ENCODE assay signal across 11 cellular contexts in genomic region chr21:14542638-14543037, GRCh38. TPM values are rescaled to one million over a fixed set of nuclear protein-coding genes. Genes with fewer than 3 reads are reported as not detected.
DNase-seq lines count a peak whose midpoint lies in the region; ATAC-seq lines count a peak whose summit lies in the region.
"Had no signal": no experiment of that assay in that cellular context is flagged by ENCODE, and none has a peak within 500 bp of the region (broad histone marks: within the 10 kb centered on the region; RNA-seq: fewer than 3 reads in every experiment).

No MANE protein-coding gene starts in this region.

- no peaks in the 10 kb centered on the region for H3K27me3 ChIP-seq in CD8-positive, alpha-beta memory T cell (ENCODE audit: insufficient read depth, low read length, poor library complexity, severe bottlenecking)

- in situ Hi-C loops in ACHN (cut with HindIII; ENCODE audit: low pct_ligation_motif_present, low pct_unique_long_range_greater_than_20kb, low sequenced_read_pairs), result no loop called here

- H3K36me3 ChIP-seq in CD8-positive, alpha-beta memory T cell (ENCODE audit: insufficient read depth, low read length), result no peaks in the 10 kb centered on the region
- H3K36me3 ChIP-seq in KOPT-K1 (ENCODE audit: insufficient read depth, low read length), result no peaks in the 10 kb centered on the region

- no peaks in the 10 kb centered on the region for H3K9me3 ChIP-seq in CD8-positive, alpha-beta memory T cell (ENCODE audit: low read length)
- no peaks in the 10 kb centered on the region for H3K9me3 ChIP-seq in KOPT-K1 (ENCODE audit: insufficient read depth, low read length, poor library complexity, severe bottlenecking)

- DNase-seq in CD8-positive, alpha-beta memory T cell, result no peak
- DNase-seq in activated naive CD8-positive, alpha-beta T cell treated with anti-CD3 and anti-CD28 coated beads for 36 hours, result no peak
- DNase-seq in natural killer cell treated with Interleukin-12 subunit alpha and Interleukin-12 subunit beta and Interleukin-15 and Interleukin-18, amount 100 ng/mL, for 72 hours (ENCODE audit: low spot score), result no peak
- DNase-seq in ACHN, result no peak
- DNase-seq: stimulated activated CD4-positive, alpha-beta T cell treated with anti-CD3 and anti-CD28 coated beads, Interleukin-1b, Interleukin-23, amount 100 ng/mL, for 48 hours had no signal

- CTCF ChIA-PET in CD8-positive, alpha-beta memory T cell (lab: Charles Lee), result no interaction called here

- peaks cover 4 to 40% (median 4%) of the 10 kb centered on the region in 3 donors for H3K36me3 Mint-ChIP-seq in CD8-positive, alpha-beta memory T cell
- H3K36me3 Mint-ChIP-seq in activated naive CD8-positive, alpha-beta T cell treated with anti-CD3 and anti-CD28 coated beads for 36 hours, result peaks cover 58% of the 10 kb centered on the region
- peaks cover 54% of the 10 kb centered on the region for H3K36me3 Mint-ChIP-seq in natural killer cell treated with Interleukin-12 subunit alpha and Interleukin-12 subunit beta and Interleukin-15 and Interleukin-18, amount 100 ng/mL, for 72 hours

- peak overlapping the region; percentile 48 for H3K27ac ChIP-seq in CD8-positive, alpha-beta memory T cell (ENCODE audit: low read depth, low read length)
- peak overlapping the region; percentile 61 for H3K27ac ChIP-seq in KOPT-K1 (ENCODE audit: low read depth, low read length, poor library complexity, severe bottlenecking)

- POLR2A ChIA-PET in CD8-positive, alpha-beta memory T cell (lab: Charles Lee), result interaction anchor here (1.2 to 1.5 kb wide), 2 partner anchors 10 to 18 kb away, joined by 3 to 6 read pairs; no protein-coding TSS in a partner anchor

- peaks cover 59 to 77% (median 71%) of the 10 kb centered on the region in 3 donors for H3K4me1 Mint-ChIP-seq in CD8-positive, alpha-beta memory T cell
- H3K4me1 Mint-ChIP-seq in activated naive CD8-positive, alpha-beta T cell treated with anti-CD3 and anti-CD28 coated beads for 36 hours, result peaks cover 48% of the 10 kb centered on the region
- peaks cover 39 to 65% of the 10 kb centered on the region in 2 donors for H3K4me1 Mint-ChIP-seq in natural killer cell treated with Interleukin-12 subunit alpha and Interleukin-12 subunit beta and Interleukin-15 and Interleukin-18, amount 100 ng/mL, for 72 hours (ENCODE audit: low read depth in 2 of 2)

- H3K4me3 Mint-ChIP-seq in CD8-positive, alpha-beta memory T cell, result peak overlapping the region; percentile 33 to 96 (median 87)
- peak overlapping the region; percentile 94 for H3K4me3 Mint-ChIP-seq in activated naive CD8-positive, alpha-beta T cell treated with anti-CD3 and anti-CD28 coated beads for 36 hours
- peak overlapping the region; percentile 95 for H3K4me3 Mint-ChIP-seq in natural killer cell treated with Interleukin-12 subunit alpha and Interleukin-12 subunit beta and Interleukin-15 and Interleukin-18, amount 100 ng/mL, for 72 hours

- H3K27me3 Mint-ChIP-seq in CD8-positive, alpha-beta memory T cell, result no peaks in the 10 kb centered on the region
- H3K27me3 Mint-ChIP-seq in activated naive CD8-positive, alpha-beta T cell treated with anti-CD3 and anti-CD28 coated beads for 36 hours, result no peaks in the 10 kb centered on the region
- H3K27me3 Mint-ChIP-seq in natural killer cell treated with Interleukin-12 subunit alpha and Interleukin-12 subunit beta and Interleukin-15 and Interleukin-18, amount 100 ng/mL, for 72 hours, result no peaks in the 10 kb centered on the region

- no peaks in the 10 kb centered on the region for H3K9me3 Mint-ChIP-seq in CD8-positive, alpha-beta memory T cell
- peaks cover 9% of the 10 kb centered on the region for H3K9me3 Mint-ChIP-seq in activated naive CD8-positive, alpha-beta T cell treated with anti-CD3 and anti-CD28 coated beads for 36 hours
- peaks cover 3% of the 10 kb centered on the region for H3K9me3 Mint-ChIP-seq in natural killer cell treated with Interleukin-12 subunit alpha and Interleukin-12 subunit beta and Interleukin-15 and Interleukin-18, amount 100 ng/mL, for 72 hours

- H3K4me1 ChIP-seq in CD8-positive, alpha-beta memory T cell (ENCODE audit: insufficient read depth, low read length), result peaks cover 24% of the 10 kb centered on the region

- ATAC-seq in natural killer cell treated with Interleukin-12 subunit alpha and Interleukin-12 subunit beta and Interleukin-15 and Interleukin-18, amount 100 ng/mL, for 72 hours, result peak; percentile 56 to 62
- no peak for ATAC-seq in GM21447 (IDR thresholded peaks at IDR 0.05; ENCODE audit: unreplicated experiment)
- ATAC-seq in HG03175 (IDR thresholded peaks at IDR 0.05; ENCODE audit: unreplicated experiment), result no peak

- H3K27ac Mint-ChIP-seq in CD8-positive, alpha-beta memory T cell, result peak overlapping the region; percentile 80 to 98 (median 90)
- H3K27ac Mint-ChIP-seq in activated naive CD8-positive, alpha-beta T cell treated with anti-CD3 and anti-CD28 coated beads for 36 hours, result peak overlapping the region; percentile 80
- peak overlapping the region; percentile 99 to 100 for H3K27ac Mint-ChIP-seq in natural killer cell treated with Interleukin-12 subunit alpha and Interleukin-12 subunit beta and Interleukin-15 and Interleukin-18, amount 100 ng/mL, for 72 hours

- peak overlapping the region; percentile 30 for H3K4me3 ChIP-seq in CD8-positive, alpha-beta memory T cell (ENCODE audit: low read length)
- H3K4me3 ChIP-seq: lung had no signal

RNA-seq across cellular contexts. Expression of gene SAMSN1, which starts 3.5 kb away (rescaled TPM):
- 10 to 100 TPM; 82.6 to 83.2 TPM for total RNA-seq in CD8-positive, alpha-beta memory T cell
- polyA plus RNA-seq in CD8-positive, alpha-beta memory T cell, result 34.1 TPM
- total RNA-seq in activated naive CD8-positive, alpha-beta T cell treated with anti-CD3 and anti-CD28 coated beads for 36 hours, result 100 to 1,000 TPM; 113 to 119 TPM
- 100 to 1,000 TPM; 158 to 383 TPM for total RNA-seq in natural killer cell treated with Interleukin-12 subunit alpha and Interleukin-12 subunit beta and Interleukin-15 and Interleukin-18, amount 100 ng/mL, for 72 hours
- total RNA-seq: epithelial cell of proximal tubule, NCI-H460 had no signal

Comparison
In these comparisons a context has a peak if more than half of its experiments do, and no peak if none do; other contexts are left out.
1. ATAC-seq: peak in natural killer cell treated with Interleukin-12 subunit alpha and Interleukin-12 subunit beta and Interleukin-15 and Interleukin-18, amount 100 ng/mL, for 72 hours (2 of 2); none in GM21447 (single experiment) and HG03175 (single experiment).
2. Peak in every context shown above with its lines, with median percentiles within 50 percentile points of each other: H3K27ac Mint-ChIP-seq and H3K4me3 Mint-ChIP-seq.